20 cellular contexts compared by ENCODE assay signal in the genomic region with DNA sequence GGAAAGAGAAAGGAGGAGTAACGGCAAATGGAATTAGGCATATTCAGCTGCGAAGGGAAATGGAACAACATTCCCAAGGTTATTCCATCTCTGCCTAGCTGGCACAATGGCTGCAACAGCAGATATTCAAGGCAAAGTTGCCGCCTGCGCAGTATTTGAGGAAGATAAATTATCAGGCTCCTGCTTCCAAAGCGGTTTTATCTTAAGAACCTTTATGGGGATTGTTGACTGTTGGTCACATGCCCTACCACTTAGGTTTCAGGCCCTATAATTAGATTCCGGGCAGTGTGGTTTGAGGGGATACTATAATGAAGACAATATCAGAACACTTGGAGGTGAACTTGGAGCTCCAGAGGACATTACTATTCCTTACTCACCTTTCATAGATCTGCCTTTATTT.
A peak's percentile ranks its signal among the peaks of the same experiment; 100 is the strongest.
DNase-seq lines count a peak whose midpoint lies in the region; ATAC-seq and TF ChIP-seq lines count a peak whose summit lies in the region.
"Had no signal": no experiment of that assay in that cellular context is flagged by ENCODE, and none has a peak within 500 bp of the region (broad histone marks: within the 10 kb centered on the region; RNA-seq: fewer than 3 reads in every experiment).

No MANE protein-coding gene starts in this region.

- H3K36me3 ChIP-seq in HEK293 (ENCODE audit: control insufficient read depth in 2 of 2, insufficient read depth in 1 of 2, low read length in 2 of 2), result no peaks in the 10 kb centered on the region
- no peaks in the 10 kb centered on the region for H3K36me3 ChIP-seq in endocrine pancreas (ENCODE audit: control insufficient read depth, insufficient read depth, low read length)
- H3K36me3 ChIP-seq: right lobe of liver, vagina had no signal

- H3K27ac Mint-ChIP-seq in neural crest cell (ENCODE audit: unreplicated experiment), result no peak overlapping the region
- H3K27ac Mint-ChIP-seq in stimulated activated naive B cell treated with anti-CD40 and anti-IgM and Interleukin-4, amounts not matched to agents 10 μg/mL and 1 μg/mL and 100 μg/mL, for 72 hours, result no peak overlapping the region
- H3K27ac Mint-ChIP-seq in activated naive CD8-positive, alpha-beta T cell treated with anti-CD3 and anti-CD28 coated beads for 36 hours, result no peak overlapping the region
- H3K27ac Mint-ChIP-seq: activated CD4-positive, alpha-beta T cell treated with anti-CD3 and anti-CD28 coated beads for 36 hours; CD4-positive, CD25-positive, alpha-beta regulatory T cell had no signal

- H3K9me3 ChIP-seq in HEK293 (ENCODE audit: control insufficient read depth, insufficient read depth, low read depth, low read length) (no peaks in the 10 kb centered on the region), endocrine pancreas (ENCODE audit: control insufficient read depth, low read length) (no peaks in the 10 kb centered on the region)
- H3K9me3 ChIP-seq: right lobe of liver, vagina had no signal

- no peaks in the 10 kb centered on the region for H3K9me3 Mint-ChIP-seq in neural crest cell
- H3K9me3 Mint-ChIP-seq in stimulated activated naive B cell treated with anti-CD40 and anti-IgM and Interleukin-4, amounts not matched to agents 10 μg/mL and 1 μg/mL and 100 μg/mL, for 72 hours, result no peaks in the 10 kb centered on the region
- no peaks in the 10 kb centered on the region for H3K9me3 Mint-ChIP-seq in activated naive CD8-positive, alpha-beta T cell treated with anti-CD3 and anti-CD28 coated beads for 36 hours
- H3K9me3 Mint-ChIP-seq: CD4-positive, CD25-positive, alpha-beta regulatory T cell had no signal

- CTCF ChIA-PET in HEK293 (lab: Yijun Ruan, JAX), result interaction anchor here (0.6 kb wide), 1 partner anchor 558 kb away, joined by 3 read pairs; no protein-coding TSS in a partner anchor

- DNase-seq in NCI-H2227 treated with DMSO at 0.1 percent for 48 hours (lab: John Stamatoyannopoulos, UW) (peak; percentile 57), neural crest cell (ENCODE audit: low read depth, low spot score) (no peak), pons (ENCODE audit: low spot score) (no peak)
- DNase-seq in stimulated activated naive CD4-positive, alpha-beta T cell (lab: John Stamatoyannopoulos, UW), result no peak
- DNase-seq in stimulated activated naive B cell treated with anti-CD40 and anti-IgM and Interleukin-4, amounts not matched to agents 10 μg/mL and 1 μg/mL and 100 μg/mL, for 72 hours, result no peak
- DNase-seq in activated naive CD8-positive, alpha-beta T cell treated with anti-CD3 and anti-CD28 coated beads for 36 hours, result no peak
- DNase-seq: activated CD4-positive, alpha-beta T cell treated with anti-CD3 and anti-CD28 coated beads for 36 hours; activated effector memory CD4-positive, alpha-beta T cell treated with Interleukin-2 at 50 U/mL for 16 hours; CD4-positive, CD25-positive, alpha-beta regulatory T cell; cerebellar nuclear complex; GOT3; left cardiac atrium; NCI-H2029 treated with DMSO at 0.1 percent for 48 hours; NCI-H774; right lobe of liver; stimulated activated CD4-positive, alpha-beta T cell treated with anti-CD3 and anti-CD28 coated beads, Interleukin-2, amount 100 ng/mL, for 24 hours had no signal

- peak overlapping the region; percentile 64 for H3K4me3 Mint-ChIP-seq in neural crest cell
- H3K4me3 Mint-ChIP-seq in stimulated activated naive B cell treated with anti-CD40 and anti-IgM and Interleukin-4, amounts not matched to agents 10 μg/mL and 1 μg/mL and 100 μg/mL, for 72 hours, result no peak overlapping the region
- H3K4me3 Mint-ChIP-seq in activated naive CD8-positive, alpha-beta T cell treated with anti-CD3 and anti-CD28 coated beads for 36 hours, result no peak overlapping the region
- H3K4me3 Mint-ChIP-seq: activated CD4-positive, alpha-beta T cell treated with anti-CD3 and anti-CD28 coated beads for 36 hours; CD4-positive, CD25-positive, alpha-beta regulatory T cell had no signal

- TF ChIP-seq CTCF in HEK293 (tag by site-specific recombination; IDR thresholded peaks at IDR 0.05), result no peak
- TF ChIP-seq CTCF in neural crest cell (conservative IDR thresholded peaks at IDR 0.05), result no peak

- H3K36me3 Mint-ChIP-seq in neural crest cell (ENCODE audit: low read depth), result no peaks in the 10 kb centered on the region
- H3K36me3 Mint-ChIP-seq in stimulated activated naive B cell treated with anti-CD40 and anti-IgM and Interleukin-4, amounts not matched to agents 10 μg/mL and 1 μg/mL and 100 μg/mL, for 72 hours, result no peaks in the 10 kb centered on the region
- no peaks in the 10 kb centered on the region for H3K36me3 Mint-ChIP-seq in activated naive CD8-positive, alpha-beta T cell treated with anti-CD3 and anti-CD28 coated beads for 36 hours
- H3K36me3 Mint-ChIP-seq: CD4-positive, CD25-positive, alpha-beta regulatory T cell had no signal

- no peak overlapping the region for H3K9ac ChIP-seq in endocrine pancreas (ENCODE audit: control insufficient read depth, insufficient read depth, low read length)

- POLR2A ChIA-PET in HEK293 (lab: Yijun Ruan, JAX), result no interaction called here

- peaks cover 40% of the 10 kb centered on the region for H3K4me1 Mint-ChIP-seq in neural crest cell
- H3K4me1 Mint-ChIP-seq in stimulated activated naive B cell treated with anti-CD40 and anti-IgM and Interleukin-4, amounts not matched to agents 10 μg/mL and 1 μg/mL and 100 μg/mL, for 72 hours, result peaks cover 6 to 9% of the 10 kb centered on the region in 2 donors
- no peaks in the 10 kb centered on the region for H3K4me1 Mint-ChIP-seq in activated naive CD8-positive, alpha-beta T cell treated with anti-CD3 and anti-CD28 coated beads for 36 hours
- H3K4me1 Mint-ChIP-seq: activated CD4-positive, alpha-beta T cell treated with anti-CD3 and anti-CD28 coated beads for 36 hours; CD4-positive, CD25-positive, alpha-beta regulatory T cell had no signal

- H3K27ac ChIP-seq in HEK293 (ENCODE audit: extremely low read depth, low read depth, low read length), result no peak overlapping the region; the same call in 1 of the 2 replicates
- H3K27ac ChIP-seq: right lobe of liver, vagina had no signal

- H3K27me3 ChIP-seq in endocrine pancreas (ENCODE audit: control insufficient read depth, insufficient read depth, low read length), result no peaks in the 10 kb centered on the region
- H3K27me3 ChIP-seq: right lobe of liver, vagina had no signal

- no peak for ATAC-seq in stimulated activated naive B cell treated with anti-CD40 and anti-IgM and Interleukin-4, amounts not matched to agents 10 μg/mL and 1 μg/mL and 100 μg/mL, for 72 hours (replicated peaks)
- ATAC-seq: activated CD4-positive, alpha-beta T cell treated with anti-CD3 and anti-CD28 coated beads for 36 hours; right lobe of liver; SK-N-SH treated with all-trans-retinoic acid at 6 μM for 48 hours had no signal

- no peaks in the 10 kb centered on the region for H3K27me3 Mint-ChIP-seq in neural crest cell (ENCODE audit: low read depth)
- H3K27me3 Mint-ChIP-seq in stimulated activated naive B cell treated with anti-CD40 and anti-IgM and Interleukin-4, amounts not matched to agents 10 μg/mL and 1 μg/mL and 100 μg/mL, for 72 hours, result no peaks in the 10 kb centered on the region
- H3K27me3 Mint-ChIP-seq in activated naive CD8-positive, alpha-beta T cell treated with anti-CD3 and anti-CD28 coated beads for 36 hours, result no peaks in the 10 kb centered on the region
- H3K27me3 Mint-ChIP-seq: activated CD4-positive, alpha-beta T cell treated with anti-CD3 and anti-CD28 coated beads for 36 hours had no signal

- H3K4me3 ChIP-seq in HEK293 (ENCODE audit: low read depth, low read length), result no peak overlapping the region
- peak overlapping the region; percentile 35 for H3K4me3 ChIP-seq in endocrine pancreas (ENCODE audit: control insufficient read depth, insufficient read depth, low read length)
- H3K4me3 ChIP-seq: right lobe of liver, vagina had no signal

- H3K4me1 ChIP-seq in HEK293 (ENCODE audit: control insufficient read depth, insufficient read depth, low read length) (peaks cover 16% of the 10 kb centered on the region; the same call in 1 of the 2 replicates), endocrine pancreas (ENCODE audit: control insufficient read depth, insufficient read depth, low read length) (peaks cover 22% of the 10 kb centered on the region)

TF ChIP-seq in HEK293, 187 proteins besides CTCF, POLR2A, EP300 and RAD21:
- TF ChIP-seq KLF7 (tag by site-specific recombination; IDR thresholded peaks at IDR 0.05; ENCODE audit: borderline replicate concordance) (no peak), MZF1 (tag by site-specific recombination; IDR thresholded peaks at IDR 0.05; ENCODE audit: borderline replicate concordance) (peak; percentile 82; the same call in 1 of the 2 replicates), SP7 (tag by site-specific recombination; IDR thresholded peaks at IDR 0.05) (peak; percentile 71), ZNF121 (tag by site-specific recombination; IDR thresholded peaks at IDR 0.05) (no peak), ZNF114 (tag by site-specific recombination; IDR thresholded peaks at IDR 0.05) (no peak)
TF ChIP-seq in HEK293: peak in this region for 2.
